In genomic region chr4:168632246-168632832, GRCh38 we compare ENCODE assay signal across 10 cellular contexts.
DNase-seq lines count a peak whose midpoint lies in the region; TF ChIP-seq lines count a peak whose summit lies in the region.
"Had no signal": no experiment of that assay in that cellular context is flagged by ENCODE, and none has a peak within 500 bp of the region (broad histone marks: within the 10 kb centered on the region; RNA-seq: fewer than 3 reads in every experiment).

No MANE protein-coding gene starts in this region.

- TF ChIP-seq POLR2A in esophagus squamous epithelium (IDR thresholded peaks at IDR 0.05), result no peak

- H3K27ac ChIP-seq in A673 (ENCODE audit: low read depth, low read length, poor library complexity, severe bottlenecking), result peak overlapping the region; percentile 58
- H3K27ac ChIP-seq in esophagus squamous epithelium, result peak overlapping the region in 3 of 4 donors; percentile 73 to 80 (median 80)

- peak overlapping the region; percentile 92 for H3K27ac Mint-ChIP-seq in nephron progenitor cell
- H3K27ac Mint-ChIP-seq: naive B cell had no signal

- H3K4me3 ChIP-seq in A673 (ENCODE audit: low read depth, low read length, poor library complexity, severe bottlenecking) (peak overlapping the region; percentile 68), NT2/D1 (ENCODE audit: insufficient read length, low read depth) (peak overlapping the region; percentile 67), esophagus squamous epithelium (peak overlapping the region; percentile 39 to 70 (median 52))

- no peaks in the 10 kb centered on the region for H3K36me3 Mint-ChIP-seq in nephron progenitor cell (ENCODE audit: low read depth)

- H3K36me3 ChIP-seq in A673 (ENCODE audit: insufficient read depth, low read length, poor library complexity, severe bottlenecking), result no peaks in the 10 kb centered on the region
- no peaks in the 10 kb centered on the region for H3K36me3 ChIP-seq in NT2/D1 (ENCODE audit: insufficient read depth, insufficient read length, low read length)
- no peaks in the 10 kb centered on the region for H3K36me3 ChIP-seq in esophagus squamous epithelium

- H3K9me3 ChIP-seq in A673 (ENCODE audit: low read depth, low read length, poor library complexity, severe bottlenecking) (no peaks in the 10 kb centered on the region), NT2/D1 (ENCODE audit: insufficient read depth, low read length) (no peaks in the 10 kb centered on the region), esophagus squamous epithelium (no peaks in the 10 kb centered on the region)

- TSS peak; percentile 57 for BruUV-seq in A673 (replicated peaks; lab: Mats Ljungman, UMichigan)

- H3K4me3 Mint-ChIP-seq in nephron progenitor cell, result peak overlapping the region; percentile 97

- H3K27me3 Mint-ChIP-seq in nephron progenitor cell (ENCODE audit: low read depth, poor library complexity), result no peaks in the 10 kb centered on the region

- H3K4me1 Mint-ChIP-seq in nephron progenitor cell, result peaks cover 77% of the 10 kb centered on the region

- WGBS in esophagus squamous epithelium, 2 donors, result 17 to 23% methylated on average over 8 of the region's 8 CpGs

- no peaks in the 10 kb centered on the region for H3K27me3 ChIP-seq in A673 (replicated peaks; ENCODE audit: insufficient read depth, low read depth, low read length, poor library complexity)
- no peaks in the 10 kb centered on the region for H3K27me3 ChIP-seq in NT2/D1 (ENCODE audit: insufficient read depth, insufficient read length)
- peaks cover 0 to 38% (median 0%) of the 10 kb centered on the region in 4 donors for H3K27me3 ChIP-seq in esophagus squamous epithelium

- intact Hi-C loops in A673 (cut with micrococcal nuclease; ENCODE audit: unreplicated experiment), result no loop called here
- intact Hi-C loops in esophagus squamous epithelium (cut with DNase I), result no loop called here

- POLR2A ChIA-PET in A673 (lab: Charles Lee; ENCODE audit: low non-redundant PET), result no interaction called here

- no peaks in the 10 kb centered on the region for H3K9me3 Mint-ChIP-seq in nephron progenitor cell

- DNase-seq in A673 (ENCODE audit: low spot score) (peak; percentile 34), NT2/D1 (ENCODE audit: low read depth, low spot score) (no peak), esophagus squamous epithelium (lab: John Stamatoyannopoulos, UW) (no peak), nephron progenitor cell (no peak), NCI-H1105 (lab: John Stamatoyannopoulos, UW) (no peak), H4 (ENCODE audit: low spot score) (no peak), LoVo (ENCODE audit: low spot score) (no peak)
- DNase-seq in activated CD4-positive, alpha-beta T cell treated with anti-CD3 and anti-CD28 coated beads for 1 hour, result no peak
- DNase-seq: activated T-cell treated with anti-CD3 and anti-CD28 coated beads, Interleukin-2, amount 50 U/mL, for 1 hour; naive B cell had no signal

- CTCF ChIA-PET in A673 (lab: Charles Lee), result no interaction called here

- TF ChIP-seq CTCF in A673 (conservative IDR thresholded peaks at IDR 0.05; ENCODE audit: low read depth, low read length), result no peak
- TF ChIP-seq CTCF in esophagus squamous epithelium (IDR thresholded peaks at IDR 0.05), result no peak
- TF ChIP-seq CTCF in nephron progenitor cell (IDR thresholded peaks at IDR 0.05), result no peak

- no peak overlapping the region for H3K9ac ChIP-seq in NT2/D1 (ENCODE audit: insufficient read length, low read depth)

- peaks cover 59% of the 10 kb centered on the region for H3K4me1 ChIP-seq in A673 (ENCODE audit: insufficient read depth, low read length, poor library complexity, severe bottlenecking)
- H3K4me1 ChIP-seq in NT2/D1 (ENCODE audit: insufficient read depth, insufficient read length), result no peaks in the 10 kb centered on the region
- peaks cover 4 to 48% (median 7%) of the 10 kb centered on the region in 3 donors for H3K4me1 ChIP-seq in esophagus squamous epithelium
